Comparison of ENCODE assay signal across 17 cellular contexts in the genomic region with DNA sequence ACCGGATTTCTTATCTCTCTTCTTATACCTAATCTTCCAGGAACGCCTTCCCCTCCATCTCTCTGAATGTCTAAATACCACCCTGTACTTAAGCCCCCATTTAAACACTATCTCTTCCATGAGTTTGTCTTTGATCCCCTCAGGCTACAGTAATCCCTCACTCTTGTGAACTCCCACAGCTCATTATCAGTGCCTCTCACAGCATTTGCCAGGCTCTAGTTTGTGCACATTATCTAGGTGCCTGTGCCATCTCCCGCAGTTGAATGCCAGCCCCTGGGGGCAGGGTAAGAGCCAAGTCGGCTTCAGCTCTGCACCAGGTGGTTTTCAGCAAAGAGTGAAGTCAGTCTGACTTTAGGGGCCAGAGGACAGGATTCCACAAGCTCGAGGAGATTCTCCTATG.
"Had no signal": no experiment of that assay in that cellular context is flagged by ENCODE, and none has a peak within 500 bp of the region (broad histone marks: within the 10 kb centered on the region; RNA-seq: fewer than 3 reads in every experiment).

No MANE protein-coding gene starts in this region.

- H3K36me3 Mint-ChIP-seq: activated naive CD4-positive, alpha-beta T cell treated with anti-CD3 and anti-CD28 coated beads, Interleukin-2, amount 50 U/mL, for 24 hours; naive B cell had no signal

- H3K4me3 Mint-ChIP-seq: activated CD8-positive, alpha-beta T cell treated with anti-CD3 and anti-CD28 coated beads, Interleukin-2, amount 10 ng/mL, durations not matched to agents 7 days and 5 days; activated naive CD4-positive, alpha-beta T cell treated with anti-CD3 and anti-CD28 coated beads, Interleukin-2, amount 50 U/mL, for 24 hours; neural crest cell had no signal

- H3K9me3 Mint-ChIP-seq: activated naive CD4-positive, alpha-beta T cell treated with anti-CD3 and anti-CD28 coated beads, Interleukin-2, amount 50 U/mL, for 24 hours; neural crest cell had no signal

- H3K4me1 Mint-ChIP-seq: activated naive CD4-positive, alpha-beta T cell treated with anti-CD3 and anti-CD28 coated beads, Interleukin-2, amount 50 U/mL, for 24 hours; naive B cell had no signal

- DNase-seq: activated CD4-positive, alpha-beta T cell treated with anti-CD3 and anti-CD28 coated beads, Interleukin-2, amount 50 U/mL, for 1 hour; activated CD4-positive, CD25-positive, alpha-beta regulatory T cell treated with anti-CD3 and anti-CD28 coated beads, Interleukin-2, amount 50 U/mL, for 72 hours; activated CD8-positive, alpha-beta T cell treated with anti-CD3 and anti-CD28 coated beads, Interleukin-2, amount 10 ng/mL, durations not matched to agents 7 days and 5 days; activated gamma-delta T cell treated with Interleukin-2 at 50 U/mL for 16 hours; anterior cingulate cortex; body of pancreas; heart left ventricle; left colon; mesenchymal stem cell; naive B cell; spleen; stimulated activated CD4-positive, alpha-beta T cell treated with anti-CD3 and anti-CD28 coated beads, Interleukin-4, amount 100 ng/mL, for 1 hour; stimulated activated naive CD8-positive, alpha-beta T cell treated with anti-CD3 and anti-CD28 coated beads, Interleukin-15, Interleukin-2, amounts not matched to agents 100 U/mL and 50 U/mL, for 24 hours; WERI-Rb-1 had no signal

- H3K27ac Mint-ChIP-seq: activated CD8-positive, alpha-beta T cell treated with anti-CD3 and anti-CD28 coated beads, Interleukin-2, amount 10 ng/mL, durations not matched to agents 7 days and 5 days; activated naive CD4-positive, alpha-beta T cell treated with anti-CD3 and anti-CD28 coated beads, Interleukin-2, amount 50 U/mL, for 24 hours; progenitor cell of endocrine pancreas had no signal

- H3K27me3 Mint-ChIP-seq: progenitor cell of endocrine pancreas had no signal

- ATAC-seq: activated CD8-positive, alpha-beta T cell treated with anti-CD3 and anti-CD28 coated beads, Interleukin-2, amount 10 ng/mL, durations not matched to agents 7 days and 5 days; body of pancreas; heart left ventricle; left colon; stimulated activated naive CD8-positive, alpha-beta T cell treated with anti-CD3 and anti-CD28 coated beads, Interleukin-15, Interleukin-2, amounts not matched to agents 100 U/mL and 50 U/mL, for 24 hours had no signal
